ENCODE assay signal across 8 cellular contexts in the genomic region with DNA sequence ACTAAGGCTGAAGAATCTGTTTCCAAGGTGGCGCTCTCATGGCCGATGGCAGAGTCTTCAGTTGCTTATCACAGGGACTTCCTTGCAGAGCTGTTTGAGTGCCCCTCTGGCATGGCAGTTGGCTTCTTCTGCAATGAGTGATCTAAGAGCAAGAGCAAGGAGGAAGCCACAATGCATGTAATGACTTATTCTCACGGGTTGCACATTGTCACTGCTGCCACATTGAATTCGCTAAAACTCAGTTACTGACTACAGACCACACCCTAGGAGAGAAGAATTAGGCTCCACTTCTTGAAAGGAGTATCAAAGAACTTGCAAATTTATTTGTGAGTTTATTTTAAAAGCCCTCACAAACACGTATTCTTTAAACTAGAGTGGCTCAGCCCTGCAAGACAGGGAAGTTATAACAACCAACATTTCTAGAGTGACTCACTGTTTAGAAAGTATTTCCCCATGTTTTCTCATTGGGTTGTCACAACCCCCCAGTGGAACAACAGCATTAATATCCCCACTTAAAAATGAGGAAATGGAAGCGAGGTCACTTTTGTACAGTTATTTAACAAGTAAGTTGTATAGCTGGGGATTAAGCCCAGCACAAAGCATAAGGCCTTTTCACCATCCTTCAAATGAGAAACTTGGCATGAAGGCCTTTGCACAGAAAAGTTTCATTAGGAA. TPM values are rescaled to one million over a fixed set of nuclear protein-coding genes. Genes with fewer than 3 reads are reported as not detected.
A peak's percentile ranks its signal among the peaks of the same experiment; 100 is the strongest.
DNase-seq lines count a peak whose midpoint lies in the region; ATAC-seq and TF ChIP-seq lines count a peak whose summit lies in the region.

No MANE protein-coding gene starts in this region.

- no peaks in the 10 kb centered on the region for H3K4me1 Mint-ChIP-seq in progenitor cell of endocrine pancreas (ENCODE audit: low read depth)

- H3K36me3 Mint-ChIP-seq in progenitor cell of endocrine pancreas (ENCODE audit: insufficient read depth), result no peaks in the 10 kb centered on the region

- H3K9me3 ChIP-seq in PC-9 (ENCODE audit: insufficient read depth, low read depth) (no peaks in the 10 kb centered on the region), upper lobe of right lung (no peaks in the 10 kb centered on the region)

- no peak overlapping the region for H3K27ac Mint-ChIP-seq in progenitor cell of endocrine pancreas

- H3K27me3 ChIP-seq in PC-9 (ENCODE audit: insufficient read depth, low read depth) (no peaks in the 10 kb centered on the region), upper lobe of right lung (no peaks in the 10 kb centered on the region)

- H3K4me3 ChIP-seq in PC-9, result peak overlapping the region; percentile 11; the same call in 1 of the 2 replicates
- no peak overlapping the region for H3K4me3 ChIP-seq in upper lobe of right lung

- POLR2A ChIA-PET in PC-9 (lab: Charles Lee; ENCODE audit: unreplicated experiment), result no interaction called here

- H3K36me3 ChIP-seq in PC-9 (ENCODE audit: low read depth) (no peaks in the 10 kb centered on the region), upper lobe of right lung (no peaks in the 10 kb centered on the region)

- H3K27ac ChIP-seq in PC-9, result peak overlapping the region; percentile 77
- peak overlapping the region; percentile 73 for H3K27ac ChIP-seq in upper lobe of right lung

- H4K20me1 ChIP-seq in PC-9 (ENCODE audit: insufficient read depth), result no peaks in the 10 kb centered on the region

- no peaks in the 10 kb centered on the region for H3K79me2 ChIP-seq in PC-9 (ENCODE audit: low read depth)

- 0 out of 2 replicates have a peak overlapping the region, but pooled peaks have one; percentile 29 for H2AFZ ChIP-seq in PC-9

- no peak overlapping the region for H3K4me3 Mint-ChIP-seq in progenitor cell of endocrine pancreas (ENCODE audit: low read depth)

- H3F3A ChIP-seq in PC-9 (ENCODE audit: insufficient read depth, low read depth), result peaks cover 22% of the 10 kb centered on the region

- no TSS peak for BruUV-seq in PC-9 (replicated peaks; lab: Mats Ljungman, UMichigan)

- H3K4me1 ChIP-seq in PC-9 (replicated peaks; ENCODE audit: insufficient read depth) (peaks cover 34% of the 10 kb centered on the region), upper lobe of right lung (peaks cover 14% of the 10 kb centered on the region)

- H3K9me2 ChIP-seq in PC-9 (ENCODE audit: insufficient read depth), result no peaks in the 10 kb centered on the region

- peak; percentile 56 for ATAC-seq in HG02840 (IDR thresholded peaks at IDR 0.05; ENCODE audit: low FRiP score, unreplicated experiment)
- peak; percentile 88 for ATAC-seq in upper lobe of right lung

- CTCF ChIA-PET in PC-9 (lab: Charles Lee), result no interaction called here

- no peak for TF ChIP-seq CTCF in PC-9 (conservative IDR thresholded peaks at IDR 0.05)
- no peak for TF ChIP-seq CTCF in upper lobe of right lung (IDR thresholded peaks at IDR 0.05)
- TF ChIP-seq CTCF in progenitor cell of endocrine pancreas (IDR thresholded peaks at IDR 0.05; ENCODE audit: unreplicated experiment), result no peak

- intact Hi-C loops in PC-9 (cut with micrococcal nuclease; ENCODE audit: unreplicated experiment) (loop anchor here (1.0 to 10.0 kb wide), 3 partner anchors 31 to 94 kb away; no protein-coding TSS in a partner anchor), upper lobe of right lung (cut with DNase I) (no loop called here)

- no peaks in the 10 kb centered on the region for H3K27me3 Mint-ChIP-seq in progenitor cell of endocrine pancreas

- peak; percentile 21 to 30 for DNase-seq in stimulated activated CD4-positive, alpha-beta T cell treated with anti-CD3 and anti-CD28 coated beads, Interleukin-15, amount 100 ng/mL, for 48 hours (ENCODE audit: low read depth in 2 of 2)
- DNase-seq in stimulated activated CD4-positive, alpha-beta T cell treated with anti-CD3 and anti-CD28 coated beads, Interleukin-4, amount 100 ng/mL, for 1 hour, result no peak
- DNase-seq in PC-9 (peak; percentile 20 to 90), fibroblast of peridontal ligament (ENCODE audit: extremely low read depth) (peak; percentile 57), upper lobe of right lung (no peak), progenitor cell of endocrine pancreas (ENCODE audit: low spot score, unreplicated experiment) (no peak), activated gamma-delta T cell treated with Interleukin-2 at 50 U/mL for 16 hours (no peak)

- no peaks in the 10 kb centered on the region for H3K9me3 Mint-ChIP-seq in progenitor cell of endocrine pancreas (ENCODE audit: low read depth)

- peak overlapping the region; percentile 65 for H3K4me2 ChIP-seq in PC-9

RNA-seq across cellular contexts. Expression of a gene that starts 32.4 kb away (rescaled TPM):
- total RNA-seq in PC-9 (2021) (40.0 and 53.8 TPM in 2 replicates), upper lobe of right lung (86.2 TPM), progenitor cell of endocrine pancreas (162 and 173 TPM in 2 replicates)

Comparison
In these comparisons a context has a peak if more than half of its experiments do, and no peak if none do; other contexts are left out.
1. DNase-seq: peak in stimulated activated CD4-positive, alpha-beta T cell treated with anti-CD3 and anti-CD28 coated beads, Interleukin-15, amount 100 ng/mL, for 48 hours (2 of 2), PC-9 (2 of 2) and fibroblast of peridontal ligament (single experiment); none in stimulated activated CD4-positive, alpha-beta T cell treated with anti-CD3 and anti-CD28 coated beads, Interleukin-4, amount 100 ng/mL, for 1 hour (single experiment), upper lobe of right lung (single experiment), progenitor cell of endocrine pancreas (single experiment) and activated gamma-delta T cell treated with Interleukin-2 at 50 U/mL for 16 hours (single experiment).